Comparison of ENCODE assay signal across 1 cellular context in genomic region chr1:227314014-227314848, GRCh38.
TF ChIP-seq lines count a peak whose summit lies in the region.

No MANE protein-coding gene starts in this region.

TF ChIP-seq in HepG2, 621 proteins besides CTCF, POLR2A, EP300 and RAD21 (continued from another document):
- TF ChIP-seq SKI (IDR thresholded peaks at IDR 0.05; ENCODE audit: partially characterized antibody) (no peak), RXRB (CRISPR knock-in tag; IDR thresholded peaks at IDR 0.05; ENCODE audit: borderline replicate concordance) (no peak), ZNF24 (IDR thresholded peaks at IDR 0.05) (no peak), TERF1 (CRISPR knock-in tag; IDR thresholded peaks at IDR 0.05) (no peak)
